Comparison of ENCODE assay signal across 13 cellular contexts in genomic region chr5:83567741-83568530, GRCh38.
A peak's percentile ranks its signal among the peaks of the same experiment; 100 is the strongest.
DNase-seq lines count a peak whose midpoint lies in the region; ATAC-seq, FAIRE-seq and TF ChIP-seq lines count a peak whose summit lies in the region.
"Had no signal": no experiment of that assay in that cellular context is flagged by ENCODE, and none has a peak within 500 bp of the region (broad histone marks: within the 10 kb centered on the region; RNA-seq: fewer than 3 reads in every experiment).

No MANE protein-coding gene starts in this region.

- H3K4me1 Mint-ChIP-seq in astrocyte (ENCODE audit: low read depth, unreplicated experiment): peaks cover 30% of the 10 kb centered on the region
- no peaks in the 10 kb centered on the region for H3K4me1 Mint-ChIP-seq in CD14-positive monocyte
- H3K4me1 Mint-ChIP-seq: CD4-positive, CD25-positive, alpha-beta regulatory T cell had no signal

- H3K4me1 ChIP-seq in astrocyte (ENCODE audit: insufficient read depth, low read length): peaks cover 27% of the 10 kb centered on the region

- no peaks in the 10 kb centered on the region for H3K9me3 ChIP-seq in astrocyte (ENCODE audit: insufficient read depth, low read depth, low read length)
- H3K9me3 ChIP-seq: suprapubic skin had no signal

- peak overlapping the region; percentile 73 for H3K27ac ChIP-seq in astrocyte (ENCODE audit: low read depth, low read length)
- H3K27ac ChIP-seq: suprapubic skin had no signal

- H3K4me2 ChIP-seq in astrocyte (ENCODE audit: low read length): peak overlapping the region; percentile 63

- H4K20me1 ChIP-seq in astrocyte (ENCODE audit: insufficient read depth, low read length): peaks cover 6% of the 10 kb centered on the region

- H3K4me3 Mint-ChIP-seq in astrocyte (ENCODE audit: unreplicated experiment) (peak overlapping the region; percentile 34), CD14-positive monocyte (no peak overlapping the region)
- H3K4me3 Mint-ChIP-seq: activated naive CD8-positive, alpha-beta T cell treated with anti-CD3 and anti-CD28 coated beads, Interleukin-2, amount 10 ng/mL, durations not matched to agents 7 days and 5 days; CD4-positive, CD25-positive, alpha-beta regulatory T cell had no signal

- H3K4me3 ChIP-seq in AG04449 (ENCODE audit: low read depth, low read length) (no peak overlapping the region), astrocyte (ENCODE audit: insufficient read depth, low read depth, low read length) (no peak overlapping the region)
- H3K4me3 ChIP-seq: suprapubic skin had no signal

- H3K79me2 ChIP-seq in astrocyte (ENCODE audit: insufficient read depth, low read length): peaks cover 6% of the 10 kb centered on the region

- no peaks in the 10 kb centered on the region for H3K27me3 Mint-ChIP-seq in astrocyte (ENCODE audit: low read depth, unreplicated experiment)
- H3K27me3 Mint-ChIP-seq in CD14-positive monocyte (ENCODE audit: low read depth in 3 of 3): no peaks in the 10 kb centered on the region

- no peak for ATAC-seq in HG03175 (IDR thresholded peaks at IDR 0.05; ENCODE audit: unreplicated experiment)

- DNase-seq in AG04449 (ENCODE audit: low read depth, low spot score) (peak; percentile 84), HS-5 (ENCODE audit: low read depth) (peak; percentile 87), astrocyte (ENCODE audit: low read depth) (peak; percentile 97), glomerular visceral epithelial cell (ENCODE audit: extremely low spot score) (peak; percentile 85), hippocampal formation (lab: John Stamatoyannopoulos, UW) (no peak), CD14-positive monocyte (ENCODE audit: low spot score) (no peak), cerebellar nuclear complex (lab: John Stamatoyannopoulos, UW) (no peak)
- DNase-seq: activated CD4-positive, alpha-beta T cell treated with anti-CD3 and anti-CD28 coated beads for 4 hours; activated naive CD8-positive, alpha-beta T cell treated with anti-CD3 and anti-CD28 coated beads, Interleukin-2, amount 10 ng/mL, durations not matched to agents 7 days and 5 days; CD4-positive, CD25-positive, alpha-beta regulatory T cell; NCI-H1092 had no signal

- H3K36me3 ChIP-seq in astrocyte (ENCODE audit: insufficient read depth, low read length): peaks cover 59% of the 10 kb centered on the region

- TF ChIP-seq CTCF in AG04449 (IDR thresholded peaks at IDR 0.05; ENCODE audit: insufficient read depth, low read length, missing control alignments) (no peak), astrocyte (IDR thresholded peaks at IDR 0.05; ENCODE audit: insufficient read depth, low read depth, low read length) (no peak), CD14-positive monocyte (IDR thresholded peaks at IDR 0.05) (no peak)

- H3K27me3 ChIP-seq in astrocyte (ENCODE audit: insufficient read depth, low read length): no peaks in the 10 kb centered on the region
- H3K27me3 ChIP-seq: suprapubic skin had no signal

- CTCF ChIA-PET in AG04449 (lab: Yijun Ruan, JAX): interaction anchor here (0.7 to 0.9 kb wide), 2 partner anchors 8 to 96 kb away, joined by 3 read pairs; no protein-coding TSS in a partner anchor

- POLR2A ChIA-PET in AG04449 (lab: Yijun Ruan, JAX): no interaction called here

- H3K9me3 Mint-ChIP-seq in astrocyte (ENCODE audit: unreplicated experiment): peaks cover 2% of the 10 kb centered on the region
- no peaks in the 10 kb centered on the region for H3K9me3 Mint-ChIP-seq in CD14-positive monocyte
- H3K9me3 Mint-ChIP-seq: activated naive CD8-positive, alpha-beta T cell treated with anti-CD3 and anti-CD28 coated beads, Interleukin-2, amount 10 ng/mL, durations not matched to agents 7 days and 5 days; CD4-positive, CD25-positive, alpha-beta regulatory T cell had no signal

- intact Hi-C loops in CD14-positive monocyte (cut with micrococcal nuclease): loop anchor here in 1 of 2 donors (10.0 kb wide), 1 partner anchor 53 kb away; no protein-coding TSS in a partner anchor

- H2AFZ ChIP-seq in astrocyte (ENCODE audit: low read depth, low read length): no peak overlapping the region

- peak; percentile 99 for FAIRE-seq in astrocyte (lab: Jason Lieb, UNC)

- peaks cover 19% of the 10 kb centered on the region for H3K36me3 Mint-ChIP-seq in astrocyte (ENCODE audit: low read depth, unreplicated experiment)
- H3K36me3 Mint-ChIP-seq in CD14-positive monocyte: peaks cover 86 to 93% of the 10 kb centered on the region in 2 donors
- H3K36me3 Mint-ChIP-seq: activated naive CD8-positive, alpha-beta T cell treated with anti-CD3 and anti-CD28 coated beads, Interleukin-2, amount 10 ng/mL, durations not matched to agents 7 days and 5 days; CD4-positive, CD25-positive, alpha-beta regulatory T cell had no signal

- peak overlapping the region; percentile 54 for H3K9ac ChIP-seq in astrocyte (ENCODE audit: low read length)

- H3K27ac Mint-ChIP-seq in astrocyte (ENCODE audit: unreplicated experiment) (peak overlapping the region; percentile 54), CD14-positive monocyte (no peak overlapping the region)
- H3K27ac Mint-ChIP-seq: activated naive CD8-positive, alpha-beta T cell treated with anti-CD3 and anti-CD28 coated beads, Interleukin-2, amount 10 ng/mL, durations not matched to agents 7 days and 5 days; CD4-positive, CD25-positive, alpha-beta regulatory T cell had no signal

Comparison
In these comparisons a context has a peak if more than half of its experiments do, and no peak if none do; other contexts are left out.
1. DNase-seq: peak in AG04449 (single experiment), HS-5 (single experiment), astrocyte (single experiment) and glomerular visceral epithelial cell (single experiment); none in hippocampal formation (0 of 2), CD14-positive monocyte (single experiment) and cerebellar nuclear complex (0 of 2).